Comparison of ENCODE assay signal across 8 cellular contexts in genomic region chr2:180983468-180984388, GRCh38. TPM values are rescaled to one million over a fixed set of nuclear protein-coding genes. Genes with fewer than 3 reads are reported as not detected.
DNase-seq lines count a peak whose midpoint lies in the region; ATAC-seq and TF ChIP-seq lines count a peak whose summit lies in the region.

No MANE protein-coding gene starts in this region.

- peak; percentile 40 for DNase-seq in activated naive CD4-positive, alpha-beta T cell treated with anti-CD3 and anti-CD28 coated beads for 36 hours
- no peak for DNase-seq in activated naive CD4-positive, alpha-beta T cell (lab: John Stamatoyannopoulos, UW)
- DNase-seq in HT1080 (ENCODE audit: low read depth) (peak; percentile 59), NT2/D1 (ENCODE audit: low read depth, low spot score) (peak; percentile 42), body of pancreas (peak; percentile 20 to 63 (median 46)), left kidney (ENCODE audit: low read depth, low spot score) (peak; percentile 87)
- no peak for DNase-seq in stimulated activated CD4-positive, alpha-beta T cell treated with anti-CD3 and anti-CD28 coated beads, Interleukin-12 subunit alpha, Interleukin-12 subunit beta, amount 100 ng/mL, for 4 hours

- H3K27ac Mint-ChIP-seq in activated naive CD4-positive, alpha-beta T cell treated with anti-CD3 and anti-CD28 coated beads for 36 hours: no peak overlapping the region

- H3K9ac ChIP-seq in NT2/D1 (ENCODE audit: insufficient read length, low read depth): no peak overlapping the region

- ATAC-seq in GM21526 (IDR thresholded peaks at IDR 0.05; ENCODE audit: low FRiP score, unreplicated experiment): peak; percentile 41
- ATAC-seq in body of pancreas: no peak

- H3K36me3 ChIP-seq in NT2/D1 (ENCODE audit: insufficient read depth, insufficient read length, low read length): peaks cover 25% of the 10 kb centered on the region
- H3K36me3 ChIP-seq in body of pancreas (replicated peaks in 1 of 2; ENCODE audit: insufficient read depth in 1 of 2, low read depth in 2 of 2): no peaks in the 10 kb centered on the region

- H3K4me1 ChIP-seq in NT2/D1 (ENCODE audit: insufficient read depth, insufficient read length): no peaks in the 10 kb centered on the region
- peaks cover 47% of the 10 kb centered on the region for H3K4me1 ChIP-seq in body of pancreas

- peaks cover 15% of the 10 kb centered on the region for H3K36me3 Mint-ChIP-seq in activated naive CD4-positive, alpha-beta T cell treated with anti-CD3 and anti-CD28 coated beads for 36 hours (ENCODE audit: low read depth)

- no peaks in the 10 kb centered on the region for H3K9me3 Mint-ChIP-seq in activated naive CD4-positive, alpha-beta T cell treated with anti-CD3 and anti-CD28 coated beads for 36 hours

- peak in 4 of 7 experiments; percentile 6 to 29 (median 26) for TF ChIP-seq CTCF in body of pancreas (IDR thresholded peaks at IDR 0.05)

- H3K4me3 ChIP-seq in NT2/D1 (ENCODE audit: insufficient read length, low read depth): no peak overlapping the region
- no peak overlapping the region for H3K4me3 ChIP-seq in body of pancreas

- peak overlapping the region in 3 of 4 donors; percentile 56 to 82 (median 62) for H3K27ac ChIP-seq in body of pancreas

- H3K27me3 Mint-ChIP-seq in activated naive CD4-positive, alpha-beta T cell treated with anti-CD3 and anti-CD28 coated beads for 36 hours (ENCODE audit: low read depth): no peaks in the 10 kb centered on the region

- TF ChIP-seq POLR2A in body of pancreas (IDR thresholded peaks at IDR 0.05): no peak

- H3K4me3 Mint-ChIP-seq in activated naive CD4-positive, alpha-beta T cell treated with anti-CD3 and anti-CD28 coated beads for 36 hours: no peak overlapping the region

- intact Hi-C loops in activated naive CD4-positive, alpha-beta T cell treated with anti-CD3 and anti-CD28 coated beads for 36 hours (cut with micrococcal nuclease): loop anchor here (1.0 to 5.0 kb wide), 4 partner anchors 75 to 1734 kb away; partner anchors contain the start of gene DNAJC10
- intact Hi-C loops in body of pancreas (cut with DNase I): no loop called here

- H3K9me3 ChIP-seq in NT2/D1 (ENCODE audit: insufficient read depth, low read length) (no peaks in the 10 kb centered on the region), body of pancreas (no peaks in the 10 kb centered on the region)

- H3K4me1 Mint-ChIP-seq in activated naive CD4-positive, alpha-beta T cell treated with anti-CD3 and anti-CD28 coated beads for 36 hours (ENCODE audit: low read depth): peaks cover 39% of the 10 kb centered on the region

- H3K27me3 ChIP-seq in NT2/D1 (ENCODE audit: insufficient read depth, insufficient read length) (no peaks in the 10 kb centered on the region), body of pancreas (no peaks in the 10 kb centered on the region)

- CTCF ChIA-PET in activated naive CD4-positive, alpha-beta T cell treated with anti-CD3 and anti-CD28 coated beads for 36 hours (lab: Charles Lee): interaction anchor here (0.6 to 0.9 kb wide), 4 partner anchors 9 to 269 kb away, joined by 3 to 5 read pairs (median 4); no protein-coding TSS in a partner anchor

RNA-seq across cellular contexts. Expression of gene UBE2E3, which starts 3.3 kb away (rescaled TPM):
- 10 to 100 TPM; 25.8 to 29.5 TPM for total RNA-seq in activated naive CD4-positive, alpha-beta T cell treated with anti-CD3 and anti-CD28 coated beads for 36 hours
- 156 and 183 TPM in 2 replicates for total RNA-seq in HT1080 (2014; rRNA removed; shearing (Covaris generic))
- 152 and 168 TPM in 2 replicates for polyA plus RNA-seq in HT1080 (2015; cell fraction: cytosol; rRNA removed)
- 54.4 and 76.0 TPM in 2 replicates for polyA plus RNA-seq in HT1080 (2015; cell fraction: nucleus; rRNA removed)
- total RNA-seq in body of pancreas: 10 to 100 TPM; 30.3 to 38.7 TPM

Comparison
In these comparisons a context has a peak if more than half of its experiments do, and no peak if none do; other contexts are left out.
1. DNase-seq: peak in activated naive CD4-positive, alpha-beta T cell treated with anti-CD3 and anti-CD28 coated beads for 36 hours (single experiment), HT1080 (single experiment), NT2/D1 (single experiment), body of pancreas (4 of 4) and left kidney (single experiment); none in activated naive CD4-positive, alpha-beta T cell (0 of 4) and stimulated activated CD4-positive, alpha-beta T cell treated with anti-CD3 and anti-CD28 coated beads, Interleukin-12 subunit alpha, Interleukin-12 subunit beta, amount 100 ng/mL, for 4 hours (single experiment).